20 cellular contexts compared by ENCODE assay signal in the genomic region with DNA sequence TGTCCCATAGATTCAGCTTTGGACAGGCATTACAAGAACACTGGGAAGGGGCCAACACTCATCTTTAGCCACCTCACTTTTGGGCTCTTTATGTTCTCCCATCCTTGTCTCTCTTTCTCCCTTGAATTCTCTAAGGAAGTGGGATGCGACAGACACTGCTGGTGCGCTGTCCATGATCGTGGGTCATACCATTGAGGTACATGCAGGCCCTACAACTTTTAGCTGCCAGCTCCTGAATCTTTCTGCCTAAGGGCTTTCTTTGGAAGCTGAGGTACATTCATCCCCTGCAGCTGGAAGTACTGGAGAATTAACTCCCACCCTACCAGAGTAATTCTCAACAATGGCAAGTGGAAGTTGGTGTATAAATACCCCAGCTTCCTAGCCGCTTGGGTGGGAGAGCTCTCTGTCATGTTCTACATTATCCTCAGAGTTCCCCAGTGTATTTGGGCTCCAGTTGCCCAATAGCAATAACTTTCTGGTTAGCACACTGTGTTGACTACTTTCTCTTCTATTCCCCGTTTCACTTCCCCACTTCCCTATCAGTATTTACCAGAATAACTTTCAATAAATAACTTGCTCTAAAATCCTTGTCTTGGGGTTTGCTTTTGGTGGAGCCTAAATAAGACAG.
"Had no signal": no experiment of that assay in that cellular context is flagged by ENCODE, and none has a peak within 500 bp of the region (broad histone marks: within the 10 kb centered on the region; RNA-seq: fewer than 3 reads in every experiment).

No MANE protein-coding gene starts in this region.

- H3K36me3 Mint-ChIP-seq: activated naive CD4-positive, alpha-beta T cell treated with anti-CD3 and anti-CD28 coated beads, Interleukin-2, amount 50 U/mL, for 24 hours; mesothelial cell of epicardium; stimulated activated naive B cell treated with anti-CD40 and anti-IgM and Interleukin-4, amounts not matched to agents 10 μg/mL and 1 μg/mL and 100 μg/mL, for 72 hours had no signal

- H3K4me1 ChIP-seq: adrenal gland, esophagus squamous epithelium, spleen had no signal

- H3K4me3 Mint-ChIP-seq: activated CD4-positive, alpha-beta T cell treated with anti-CD3 and anti-CD28 coated beads, Interleukin-2, amount 10 ng/mL, durations not matched to agents 24 days and 14 days; activated CD8-positive, alpha-beta T cell treated with anti-CD3 and anti-CD28 coated beads for 36 hours; activated naive CD4-positive, alpha-beta T cell treated with anti-CD3 and anti-CD28 coated beads, Interleukin-2, amount 50 U/mL, for 24 hours; activated T-cell treated with anti-CD3 and anti-CD28 coated beads, Interleukin-2, amount 50 U/mL, for 4 hours; mesothelial cell of epicardium; nephron; stimulated activated naive B cell treated with anti-CD40 and anti-IgM and Interleukin-4, amounts not matched to agents 10 μg/mL and 1 μg/mL and 100 μg/mL, for 72 hours had no signal

- H3K9me3 ChIP-seq: adrenal gland had no signal

- H3K27ac Mint-ChIP-seq: activated CD4-positive, alpha-beta T cell treated with anti-CD3 and anti-CD28 coated beads, Interleukin-2, amount 10 ng/mL, durations not matched to agents 24 days and 14 days; activated CD8-positive, alpha-beta T cell treated with anti-CD3 and anti-CD28 coated beads for 36 hours; activated naive CD4-positive, alpha-beta T cell treated with anti-CD3 and anti-CD28 coated beads, Interleukin-2, amount 50 U/mL, for 24 hours; mesothelial cell of epicardium; nephron; stimulated activated naive B cell treated with anti-CD40 and anti-IgM and Interleukin-4, amounts not matched to agents 10 μg/mL and 1 μg/mL and 100 μg/mL, for 72 hours had no signal

- ATAC-seq: activated CD8-positive, alpha-beta T cell treated with anti-CD3 and anti-CD28 coated beads for 36 hours; activated T-cell treated with anti-CD3 and anti-CD28 coated beads, Interleukin-2, amount 50 U/mL, for 4 hours; left colon had no signal

- H3K27me3 ChIP-seq: adrenal gland, esophagus squamous epithelium, spleen had no signal

- H3K4me1 Mint-ChIP-seq: activated CD4-positive, alpha-beta T cell treated with anti-CD3 and anti-CD28 coated beads, Interleukin-2, amount 10 ng/mL, durations not matched to agents 24 days and 14 days; activated naive CD4-positive, alpha-beta T cell treated with anti-CD3 and anti-CD28 coated beads, Interleukin-2, amount 50 U/mL, for 24 hours; mesothelial cell of epicardium; nephron had no signal

- H3K4me3 ChIP-seq: adrenal gland, esophagus squamous epithelium, lung, spleen had no signal

- DNase-seq: activated CD4-positive, alpha-beta T cell treated with anti-CD3 and anti-CD28 coated beads, Interleukin-2, amount 10 ng/mL, durations not matched to agents 24 days and 14 days; activated CD8-positive, alpha-beta T cell treated with anti-CD3 and anti-CD28 coated beads for 36 hours; activated gamma-delta T cell; activated T-cell treated with anti-CD3 and anti-CD28 coated beads, Interleukin-2, amount 50 U/mL, for 4 hours; cerebellar nuclear complex; cortex of kidney; effector CD4-positive, alpha-beta T cell; esophagus squamous epithelium; hippocampal formation; left colon; nucleus accumbens; posterior cingulate gyrus; spleen; stimulated activated naive B cell treated with anti-CD40 and anti-IgM and Interleukin-4, amounts not matched to agents 10 μg/mL and 1 μg/mL and 100 μg/mL, for 72 hours; T1000 had no signal

- H3K9me3 Mint-ChIP-seq: activated naive CD4-positive, alpha-beta T cell treated with anti-CD3 and anti-CD28 coated beads, Interleukin-2, amount 50 U/mL, for 24 hours; activated T-cell treated with anti-CD3 and anti-CD28 coated beads, Interleukin-2, amount 50 U/mL, for 4 hours; stimulated activated naive B cell treated with anti-CD40 and anti-IgM and Interleukin-4, amounts not matched to agents 10 μg/mL and 1 μg/mL and 100 μg/mL, for 72 hours had no signal

- H3K36me3 ChIP-seq: adrenal gland, esophagus squamous epithelium, spleen had no signal

- H3K27ac ChIP-seq: adrenal gland, esophagus squamous epithelium, spleen had no signal
